ENCODE assay signal across 3 cellular contexts in genomic region chr4:8477095-8477635, GRCh38.
TF ChIP-seq lines count a peak whose summit lies in the region.

No MANE protein-coding gene starts in this region.

TF ChIP-seq in SK-N-SH, 30 proteins besides CTCF, POLR2A, EP300 and RAD21:
- no peak for TF ChIP-seq PBX3 (IDR thresholded peaks at IDR 0.05)
- no peak for TF ChIP-seq POLR2AphosphoS5 (IDR thresholded peaks at IDR 0.05; ENCODE audit: low read depth, low read length)
- no peak for TF ChIP-seq SIN3A (IDR thresholded peaks at IDR 0.05; ENCODE audit: borderline replicate concordance, low read depth, low read length)
- TF ChIP-seq RFX5 (IDR thresholded peaks at IDR 0.05; ENCODE audit: low read length), result no peak
- no peak for TF ChIP-seq SMC3 (IDR thresholded peaks at IDR 0.05; ENCODE audit: low read depth, low read length)
- TF ChIP-seq RCOR1 (IDR thresholded peaks at IDR 0.05; ENCODE audit: low read length), result no peak
- TF ChIP-seq GATA2 (CRISPR knock-in tag; IDR thresholded peaks at IDR 0.05), result no peak
- no peak for TF ChIP-seq MXI1 (IDR thresholded peaks at IDR 0.05; ENCODE audit: low read depth, low read length)
- TF ChIP-seq FOXM1 (IDR thresholded peaks at IDR 0.05; ENCODE audit: low read depth), result no peak
- TF ChIP-seq CHD2 (IDR thresholded peaks at IDR 0.05; ENCODE audit: low read length, partially characterized antibody), result no peak
- no peak for TF ChIP-seq TCF12 (IDR thresholded peaks at IDR 0.05)

TF ChIP-seq in SK-N-SH treated with all-trans-retinoic acid at 6 μM for 48 hours, 23 proteins besides CTCF, POLR2A, EP300 and RAD21:
- no peak for TF ChIP-seq RARB (CRISPR knock-in tag; IDR thresholded peaks at IDR 0.05)
- no peak for TF ChIP-seq OSR1 (CRISPR knock-in tag; IDR thresholded peaks at IDR 0.05)
- TF ChIP-seq, protein P1, sequence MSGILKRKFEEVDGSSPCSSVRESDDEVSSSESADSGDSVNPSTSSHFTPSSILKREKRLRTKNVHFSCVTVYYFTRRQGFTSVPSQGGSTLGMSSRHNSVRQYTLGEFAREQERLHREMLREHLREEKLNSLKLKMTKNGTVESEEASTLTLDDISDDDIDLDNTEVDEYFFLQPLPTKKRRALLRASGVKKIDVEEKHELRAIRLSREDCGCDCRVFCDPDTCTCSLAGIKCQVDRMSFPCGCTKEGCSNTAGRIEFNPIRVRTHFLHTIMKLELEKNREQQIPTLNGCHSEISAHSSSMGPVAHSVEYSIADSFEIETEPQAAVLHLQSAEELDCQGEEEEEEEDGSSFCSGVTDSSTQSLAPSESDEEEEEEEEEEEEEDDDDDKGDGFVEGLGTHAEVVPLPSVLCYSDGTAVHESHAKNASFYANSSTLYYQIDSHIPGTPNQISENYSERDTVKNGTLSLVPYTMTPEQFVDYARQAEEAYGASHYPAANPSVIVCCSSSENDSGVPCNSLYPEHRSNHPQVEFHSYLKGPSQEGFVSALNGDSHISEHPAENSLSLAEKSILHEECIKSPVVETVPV (CRISPR knock-in tag; IDR thresholded peaks at IDR 0.05), result no peak
- TF ChIP-seq, protein P2, sequence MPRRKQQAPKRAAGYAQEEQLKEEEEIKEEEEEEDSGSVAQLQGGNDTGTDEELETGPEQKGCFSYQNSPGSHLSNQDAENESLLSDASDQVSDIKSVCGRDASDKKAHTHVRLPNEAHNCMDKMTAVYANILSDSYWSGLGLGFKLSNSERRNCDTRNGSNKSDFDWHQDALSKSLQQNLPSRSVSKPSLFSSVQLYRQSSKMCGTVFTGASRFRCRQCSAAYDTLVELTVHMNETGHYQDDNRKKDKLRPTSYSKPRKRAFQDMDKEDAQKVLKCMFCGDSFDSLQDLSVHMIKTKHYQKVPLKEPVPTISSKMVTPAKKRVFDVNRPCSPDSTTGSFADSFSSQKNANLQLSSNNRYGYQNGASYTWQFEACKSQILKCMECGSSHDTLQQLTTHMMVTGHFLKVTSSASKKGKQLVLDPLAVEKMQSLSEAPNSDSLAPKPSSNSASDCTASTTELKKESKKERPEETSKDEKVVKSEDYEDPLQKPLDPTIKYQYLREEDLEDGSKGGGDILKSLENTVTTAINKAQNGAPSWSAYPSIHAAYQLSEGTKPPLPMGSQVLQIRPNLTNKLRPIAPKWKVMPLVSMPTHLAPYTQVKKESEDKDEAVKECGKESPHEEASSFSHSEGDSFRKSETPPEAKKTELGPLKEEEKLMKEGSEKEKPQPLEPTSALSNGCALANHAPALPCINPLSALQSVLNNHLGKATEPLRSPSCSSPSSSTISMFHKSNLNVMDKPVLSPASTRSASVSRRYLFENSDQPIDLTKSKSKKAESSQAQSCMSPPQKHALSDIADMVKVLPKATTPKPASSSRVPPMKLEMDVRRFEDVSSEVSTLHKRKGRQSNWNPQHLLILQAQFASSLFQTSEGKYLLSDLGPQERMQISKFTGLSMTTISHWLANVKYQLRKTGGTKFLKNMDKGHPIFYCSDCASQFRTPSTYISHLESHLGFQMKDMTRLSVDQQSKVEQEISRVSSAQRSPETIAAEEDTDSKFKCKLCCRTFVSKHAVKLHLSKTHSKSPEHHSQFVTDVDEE (CRISPR knock-in tag; IDR thresholded peaks at IDR 0.05), result no peak
- no peak for TF ChIP-seq POU6F1 (CRISPR knock-in tag; IDR thresholded peaks at IDR 0.05; ENCODE audit: borderline replicate concordance, low read depth)
- TF ChIP-seq GLIS3 (CRISPR knock-in tag; IDR thresholded peaks at IDR 0.05), result no peak

TF ChIP-seq in H1, 55 proteins besides CTCF, POLR2A, EP300 and RAD21:
- TF ChIP-seq CHD1 (IDR thresholded peaks at IDR 0.05; ENCODE audit: low read depth, low read length) (no peak), KDM1A (IDR thresholded peaks at IDR 0.05; ENCODE audit: borderline replicate concordance, low read length) (no peak), POLR2AphosphoS5 (IDR thresholded peaks at IDR 0.05; ENCODE audit: low read depth, low read length) (no peak), RFX5 (IDR thresholded peaks at IDR 0.05; ENCODE audit: borderline replicate concordance, low read depth, low read length) (no peak), EGR1 (IDR thresholded peaks at IDR 0.05; ENCODE audit: borderline replicate concordance, low read depth, low read length) (no peak), TCF12 (IDR thresholded peaks at IDR 0.05; ENCODE audit: low read depth, low read length) (no peak), USF2 (IDR thresholded peaks at IDR 0.05; ENCODE audit: low read length) (no peak), NRF1 (IDR thresholded peaks at IDR 0.05; ENCODE audit: low read depth, low read length) (no peak), RNF2 (IDR thresholded peaks at IDR 0.05; ENCODE audit: borderline replicate concordance, low read depth, low read length, missing control alignments, poor library complexity, severe bottlenecking) (no peak), SAP30 (IDR thresholded peaks at IDR 0.05; ENCODE audit: insufficient read depth, insufficient replicate concordance, low read length) (no peak), RXRA (IDR thresholded peaks at IDR 0.05; ENCODE audit: insufficient read depth, low read depth, low read length) (no peak), MAFK (IDR thresholded peaks at IDR 0.05; ENCODE audit: low read depth, low read length) (no peak), KDM4A (IDR thresholded peaks at IDR 0.05; ENCODE audit: low read depth, low read length, severe bottlenecking) (no peak)
